Comparison of ENCODE assay signal across 13 cellular contexts in genomic region chr16:57889960-57890751, GRCh38.
A peak's percentile ranks its signal among the peaks of the same experiment; 100 is the strongest.
DNase-seq lines count a peak whose midpoint lies in the region; ATAC-seq, FAIRE-seq and TF ChIP-seq lines count a peak whose summit lies in the region.
"Had no signal": no experiment of that assay in that cellular context is flagged by ENCODE, and none has a peak within 500 bp of the region (broad histone marks: within the 10 kb centered on the region; RNA-seq: fewer than 3 reads in every experiment).

No MANE protein-coding gene starts in this region.

- H3K27me3 ChIP-seq in astrocyte (ENCODE audit: insufficient read depth, low read length) (peaks cover 33% of the 10 kb centered on the region), skeletal muscle tissue (ENCODE audit: control insufficient read depth in 3 of 3, insufficient read depth in 3 of 3, low read length in 3 of 3) (peaks cover 2 to 17% (median 13%) of the 10 kb centered on the region in 3 donors)

- ATAC-seq in left cardiac atrium (peak; percentile 62 to 68), esophagus mucosa (no peak)
- ATAC-seq: activated CD8-positive, alpha-beta T cell treated with anti-CD3 and anti-CD28 coated beads, Interleukin-2, amount 10 ng/mL, durations not matched to agents 7 days and 5 days; CD8-positive, alpha-beta T cell had no signal

- no peaks in the 10 kb centered on the region for H4K20me1 ChIP-seq in astrocyte (ENCODE audit: insufficient read depth, low read length)

- H3K27ac Mint-ChIP-seq in astrocyte (ENCODE audit: unreplicated experiment), result no peak overlapping the region
- H3K27ac Mint-ChIP-seq: activated CD8-positive, alpha-beta T cell treated with anti-CD3 and anti-CD28 coated beads, Interleukin-2, amount 10 ng/mL, durations not matched to agents 7 days and 5 days; activated naive CD4-positive, alpha-beta T cell treated with anti-CD3 and anti-CD28 coated beads for 36 hours; CD8-positive, alpha-beta T cell had no signal

- H3K4me3 ChIP-seq in astrocyte (ENCODE audit: insufficient read depth, low read depth, low read length), result no peak overlapping the region
- no peak overlapping the region for H3K4me3 ChIP-seq in skeletal muscle tissue (ENCODE audit: low read length in 3 of 3)

- intact Hi-C loops in left cardiac atrium (cut with DNase I), result no loop called here

- H3K9ac ChIP-seq in astrocyte (ENCODE audit: low read length), result no peak overlapping the region
- H3K9ac ChIP-seq in skeletal muscle tissue (ENCODE audit: low read depth in 1 of 3, low read length in 3 of 3), result no peak overlapping the region

- TF ChIP-seq POLR2A in GM12892 (IDR thresholded peaks at IDR 0.05; ENCODE audit: low read depth, low read length), result no peak

- H3K27ac ChIP-seq in astrocyte (ENCODE audit: low read depth, low read length), result no peak overlapping the region
- peak overlapping the region; percentile 11 for H3K27ac ChIP-seq in skeletal muscle tissue (ENCODE audit: low read depth, low read length)

- H3K36me3 Mint-ChIP-seq in astrocyte (ENCODE audit: low read depth, unreplicated experiment), result no peaks in the 10 kb centered on the region
- H3K36me3 Mint-ChIP-seq: CD8-positive, alpha-beta T cell had no signal

- H3K79me2 ChIP-seq in astrocyte (ENCODE audit: insufficient read depth, low read length), result no peaks in the 10 kb centered on the region

- in situ Hi-C loops in GM13976 (cut with MboI; ENCODE audit: low sequenced_read_pairs, unreplicated experiment), result loop anchor here (10.0 kb wide), 1 partner anchor 115 kb away; the partner anchor contains the start of genes USB1 and ZNF319
- in situ Hi-C loops in G401 (cut with HindIII; ENCODE audit: low sequenced_read_pairs), result no loop called here

- H3K4me1 ChIP-seq in astrocyte (ENCODE audit: insufficient read depth, low read length) (peaks cover 34% of the 10 kb centered on the region), skeletal muscle tissue (ENCODE audit: control insufficient read depth in 3 of 3, insufficient read depth in 3 of 3, low read length in 3 of 3) (peaks cover 2 to 5% (median 4%) of the 10 kb centered on the region in 3 donors)

- H3K4me3 Mint-ChIP-seq in astrocyte (ENCODE audit: unreplicated experiment), result peak overlapping the region; percentile 25
- H3K4me3 Mint-ChIP-seq: activated CD8-positive, alpha-beta T cell treated with anti-CD3 and anti-CD28 coated beads, Interleukin-2, amount 10 ng/mL, durations not matched to agents 7 days and 5 days; activated naive CD4-positive, alpha-beta T cell treated with anti-CD3 and anti-CD28 coated beads for 36 hours; CD8-positive, alpha-beta T cell had no signal

- FAIRE-seq in astrocyte (lab: Jason Lieb, UNC) (no peak), GM12892 (lab: Jason Lieb, UNC) (no peak)

- no peak overlapping the region for H3K4me2 ChIP-seq in astrocyte (ENCODE audit: low read length)

- H3K9me3 ChIP-seq in astrocyte (ENCODE audit: insufficient read depth, low read depth, low read length) (no peaks in the 10 kb centered on the region), skeletal muscle tissue (ENCODE audit: control insufficient read depth in 3 of 3, low read length in 3 of 3) (no peaks in the 10 kb centered on the region)

- H3K4me1 Mint-ChIP-seq in astrocyte (ENCODE audit: low read depth, unreplicated experiment), result peaks cover 12% of the 10 kb centered on the region

- H3K27me3 Mint-ChIP-seq in astrocyte (ENCODE audit: low read depth, unreplicated experiment), result peaks cover 34% of the 10 kb centered on the region

- H3K9me3 Mint-ChIP-seq in astrocyte (ENCODE audit: unreplicated experiment), result peaks cover 6% of the 10 kb centered on the region
- H3K9me3 Mint-ChIP-seq: activated naive CD4-positive, alpha-beta T cell treated with anti-CD3 and anti-CD28 coated beads for 36 hours; CD8-positive, alpha-beta T cell had no signal

- no peaks in the 10 kb centered on the region for H3K36me3 ChIP-seq in astrocyte (ENCODE audit: insufficient read depth, low read length)
- H3K36me3 ChIP-seq in skeletal muscle tissue (ENCODE audit: control insufficient read depth in 3 of 3, insufficient read depth in 3 of 3, low read length in 3 of 3), result no peaks in the 10 kb centered on the region

- DNase-seq in GM13976 (ENCODE audit: low spot score) (peak; percentile 11), astrocyte (ENCODE audit: low read depth) (peak; percentile 76), left cardiac atrium (no peak), GM12892 (ENCODE audit: insufficient read length) (no peak), GDM1 (lab: John Stamatoyannopoulos, UW) (no peak), G401 (ENCODE audit: low spot score) (no peak)
- DNase-seq: activated CD8-positive, alpha-beta T cell treated with anti-CD3 and anti-CD28 coated beads, Interleukin-2, amount 10 ng/mL, durations not matched to agents 7 days and 5 days; activated naive CD4-positive, alpha-beta T cell treated with anti-CD3 and anti-CD28 coated beads for 36 hours; CD8-positive, alpha-beta T cell; stimulated activated CD4-positive, alpha-beta T cell treated with anti-CD3 and anti-CD28 coated beads, Interleukin-4, amount 100 ng/mL, for 1 hour; stimulated activated naive CD4-positive, alpha-beta T cell treated with Interleukin-2 at 50 U/mL for 16 hours had no signal

- TF ChIP-seq CTCF in GM13976 (IDR thresholded peaks at IDR 0.05; ENCODE audit: borderline replicate concordance, control extremely low read depth, extremely low read depth, insufficient read depth, missing control alignments), result no peak
- no peak for TF ChIP-seq CTCF in astrocyte (IDR thresholded peaks at IDR 0.05; ENCODE audit: insufficient read depth, low read depth, low read length)

- no peak overlapping the region for H2AFZ ChIP-seq in astrocyte (ENCODE audit: low read depth, low read length)

Comparison
In these comparisons a context has a peak if more than half of its experiments do, and no peak if none do; other contexts are left out.
1. DNase-seq: peak in GM13976 (single experiment) and astrocyte (single experiment); none in left cardiac atrium (single experiment), GM12892 (single experiment), GDM1 (single experiment) and G401 (single experiment).